ENCODE assay signal across 8 cellular contexts in the genomic region with DNA sequence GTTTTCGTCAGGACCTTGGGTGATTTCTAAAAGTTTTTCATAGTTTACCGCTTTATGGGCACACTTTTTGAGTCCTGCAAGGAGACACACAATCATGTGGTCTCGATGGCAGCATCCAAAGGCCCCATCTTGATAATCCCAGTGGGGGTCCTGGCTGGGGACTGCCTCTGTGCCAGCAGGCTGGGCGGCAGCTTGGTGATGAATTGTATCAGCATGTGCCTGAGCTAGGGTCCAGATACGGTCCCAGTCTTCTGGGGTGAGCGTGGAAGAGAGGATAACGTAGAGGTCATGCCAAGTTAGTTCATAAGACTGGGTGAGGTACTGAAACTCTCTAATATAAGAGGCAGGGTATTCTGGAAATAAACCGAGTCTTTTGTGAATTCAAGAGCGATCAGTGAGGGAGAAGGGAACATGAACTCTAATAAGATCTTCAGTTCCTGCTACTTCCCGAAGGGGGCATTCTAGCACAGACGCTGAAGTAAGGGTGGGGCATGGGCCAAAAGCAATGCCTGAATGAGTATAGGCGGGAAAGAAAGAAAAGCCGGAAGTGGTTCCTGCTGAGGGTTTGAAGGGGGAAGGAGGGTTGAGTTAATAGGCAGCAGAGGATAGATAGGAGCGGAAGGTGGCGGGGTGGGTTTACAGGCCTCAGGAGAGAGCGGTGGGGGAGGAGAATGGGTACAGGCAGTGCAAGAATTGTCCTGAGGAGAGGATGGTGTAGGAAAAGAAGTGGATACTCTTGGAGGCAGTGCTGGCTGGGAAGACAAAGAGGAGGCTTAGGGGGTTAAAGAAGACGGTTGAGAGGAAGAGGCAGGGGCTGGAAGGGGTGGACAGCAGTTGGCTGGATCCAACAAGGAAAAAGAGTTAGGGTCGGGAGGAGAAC. TPM values are rescaled to one million over a fixed set of nuclear protein-coding genes. Genes with fewer than 3 reads are reported as not detected.
DNase-seq lines count a peak whose midpoint lies in the region; ATAC-seq and TF ChIP-seq lines count a peak whose summit lies in the region.

No MANE protein-coding gene starts in this region.

- TF ChIP-seq CTCF in LNCAP (IDR thresholded peaks at IDR 0.05) (peak; percentile 68), fibroblast of pulmonary artery (IDR thresholded peaks at IDR 0.05; ENCODE audit: low read length, missing control alignments) (peak; percentile 76), nephron (IDR thresholded peaks at IDR 0.05; ENCODE audit: unreplicated experiment in 3 of 3) (peak; percentile 60 to 69 (median 65))

- H3K4me1 Mint-ChIP-seq in nephron: peaks cover 10% of the 10 kb centered on the region

- H3K9me3 Mint-ChIP-seq in nephron: no peaks in the 10 kb centered on the region

- no peaks in the 10 kb centered on the region for H3K27me3 Mint-ChIP-seq in nephron (ENCODE audit: low read depth)

- peak; percentile 79 for ATAC-seq in GM18907 (IDR thresholded peaks at IDR 0.05; ENCODE audit: unreplicated experiment)

- H3K27ac Mint-ChIP-seq in nephron: peak overlapping the region; percentile 33 to 84 (median 78)

- peak overlapping the region in 2 of 3 experiments; percentile 0 to 18 for H3K4me3 Mint-ChIP-seq in nephron

- no peaks in the 10 kb centered on the region for H3K36me3 Mint-ChIP-seq in nephron (ENCODE audit: low read depth)

- DNase-seq in A172 (ENCODE audit: low spot score) (peak; percentile 97), RKO (ENCODE audit: low spot score) (peak; percentile 76), activated T-helper 1 cell treated with Interleukin-2 at 50 U/mL for 16 hours (ENCODE audit: low read depth) (peak; percentile 32), fibroblast of pulmonary artery (ENCODE audit: low read depth) (peak; percentile 90)
- peak; percentile 36 for DNase-seq in stimulated activated naive CD4-positive, alpha-beta T cell treated with Interleukin-2 at 50 U/mL for 16 hours (lab: John Stamatoyannopoulos, UW)

- H3K4me3 ChIP-seq in fibroblast of pulmonary artery (replicated peaks; ENCODE audit: low read depth, low read length): no peak overlapping the region

RNA-seq across cellular contexts. Expression of gene ERVH48-1, which starts 1.6 kb away (rescaled TPM):
- not detected in 2 replicates for total RNA-seq in A172 (2014; rRNA removed; shearing (Covaris generic))

RNA-seq across cellular contexts. Expression of gene NDUFV3, which starts 30.7 kb away (rescaled TPM):
- 68.7 and 85.1 TPM in 2 replicates for total RNA-seq in A172 (2014; rRNA removed; shearing (Covaris generic))

RNA-seq across cellular contexts. Expression of gene WDR4, which starts 44.5 kb away (rescaled TPM):
- 18.5 and 22.4 TPM in 2 replicates for total RNA-seq in A172 (2014; rRNA removed; shearing (Covaris generic))

RNA-seq across cellular contexts. Expression of gene PKNOX1, which starts 50.6 kb away (rescaled TPM):
- 17.3 and 19.1 TPM in 2 replicates for total RNA-seq in A172 (2014; rRNA removed; shearing (Covaris generic))

Comparison
In these comparisons a context has a peak if more than half of its experiments do, and no peak if none do; other contexts are left out.
1. DNase-seq: peak in every context shown above with its lines; median percentile 97 in A172; 90 in fibroblast of pulmonary artery; 76 in RKO; 36 in stimulated activated naive CD4-positive, alpha-beta T cell treated with Interleukin-2 at 50 U/mL for 16 hours; 32 in activated T-helper 1 cell treated with Interleukin-2 at 50 U/mL for 16 hours.